Comparison of ENCODE assay signal across 8 cellular contexts in genomic region chr15:90300988-90301715, GRCh38. TPM values are rescaled to one million over a fixed set of nuclear protein-coding genes. Genes with fewer than 3 reads are reported as not detected.
A peak's percentile ranks its signal among the peaks of the same experiment; 100 is the strongest.
DNase-seq lines count a peak whose midpoint lies in the region; ATAC-seq and TF ChIP-seq lines count a peak whose summit lies in the region.

No MANE protein-coding gene starts in this region.

- H3K27me3 Mint-ChIP-seq in progenitor cell of endocrine pancreas = no peaks in the 10 kb centered on the region

- no peak overlapping the region for H3K4me3 Mint-ChIP-seq in progenitor cell of endocrine pancreas (ENCODE audit: low read depth)

- H3K9me3 Mint-ChIP-seq in progenitor cell of endocrine pancreas (ENCODE audit: low read depth) = no peaks in the 10 kb centered on the region

- H3F3A ChIP-seq in OCI-LY1 (ENCODE audit: insufficient read depth, low read length) = no peaks in the 10 kb centered on the region

- peaks cover 9% of the 10 kb centered on the region for H3K4me1 ChIP-seq in OCI-LY1 (ENCODE audit: insufficient read depth, low read length, severe bottlenecking)
- H3K4me1 ChIP-seq in foreskin keratinocyte = no peaks in the 10 kb centered on the region

- peak; percentile 73 for ATAC-seq in foreskin keratinocyte
- no peak for ATAC-seq in GM18873 (IDR thresholded peaks at IDR 0.05; ENCODE audit: low FRiP score, unreplicated experiment)

- H3K9me2 ChIP-seq in OCI-LY1 (ENCODE audit: low read depth, low read length) = no peaks in the 10 kb centered on the region

- TF ChIP-seq CTCF in OCI-LY1 (IDR thresholded peaks at IDR 0.05; ENCODE audit: low read length) (peak; percentile 99), foreskin keratinocyte (conservative IDR thresholded peaks at IDR 0.05) (peak; percentile 80), progenitor cell of endocrine pancreas (IDR thresholded peaks at IDR 0.05; ENCODE audit: unreplicated experiment) (peak; percentile 80)

- H3K27me3 ChIP-seq in OCI-LY1 (ENCODE audit: insufficient read depth, low read length) = no peaks in the 10 kb centered on the region
- H3K27me3 ChIP-seq in foreskin keratinocyte = no peaks in the 10 kb centered on the region

- peak overlapping the region; percentile 77 for H3K4me2 ChIP-seq in OCI-LY1 (ENCODE audit: low read length)

- peak; percentile 62 to 71 for DNase-seq in SHP77 (lab: John Stamatoyannopoulos, UW)
- DNase-seq in SHP77 treated with DMSO at 0.1 percent for 48 hours (lab: John Stamatoyannopoulos, UW) = no peak
- DNase-seq in activated T-helper 1 cell treated with Interleukin-2 at 50 U/mL for 16 hours (ENCODE audit: low read depth) = peak; percentile 32
- DNase-seq in foreskin keratinocyte = peak in 1 of 2 donors; percentile 29
- peak; percentile 56 for DNase-seq in progenitor cell of endocrine pancreas (ENCODE audit: low spot score, unreplicated experiment)
- no peak for DNase-seq in DMS153 treated with DMSO at 0.1 percent for 48 hours (lab: John Stamatoyannopoulos, UW; ENCODE audit: unreplicated experiment)

- no peak overlapping the region for H3K27ac ChIP-seq in OCI-LY1 (ENCODE audit: low read depth, low read length, poor library complexity, severe bottlenecking)
- no peak overlapping the region for H3K27ac ChIP-seq in foreskin keratinocyte

- H3K27ac Mint-ChIP-seq in progenitor cell of endocrine pancreas = no peak overlapping the region

- H4K20me1 ChIP-seq in OCI-LY1 (ENCODE audit: insufficient read depth, low read length) = no peaks in the 10 kb centered on the region

- H3K9me3 ChIP-seq in OCI-LY1 (ENCODE audit: low read length) = no peaks in the 10 kb centered on the region

- peak overlapping the region; percentile 56 for H3K4me3 ChIP-seq in OCI-LY1 (ENCODE audit: low read depth, low read length, poor library complexity, severe bottlenecking)

- no peaks in the 10 kb centered on the region for H3K36me3 ChIP-seq in OCI-LY1 (ENCODE audit: insufficient read depth, low read length)

- no peaks in the 10 kb centered on the region for H3K79me2 ChIP-seq in OCI-LY1 (ENCODE audit: insufficient read depth, low read length)

- peaks cover under 1% of the 10 kb centered on the region for H3K4me1 Mint-ChIP-seq in progenitor cell of endocrine pancreas (ENCODE audit: low read depth)

- no peaks in the 10 kb centered on the region for H3K36me3 Mint-ChIP-seq in progenitor cell of endocrine pancreas (ENCODE audit: insufficient read depth)

- peak overlapping the region; percentile 97 for H2AFZ ChIP-seq in OCI-LY1 (ENCODE audit: low read length)

- peak overlapping the region; percentile 50 for H3K9ac ChIP-seq in OCI-LY1 (ENCODE audit: low read length)

RNA-seq across cellular contexts. Expression of gene NGRN, which starts 35.7 kb away (rescaled TPM):
- total RNA-seq in foreskin keratinocyte (48.6 and 52.0 TPM in 2 replicates), progenitor cell of endocrine pancreas (110 and 121 TPM in 2 replicates)
- polyA plus RNA-seq in foreskin keratinocyte = 45.4 and 51.5 TPM in 2 replicates

RNA-seq across cellular contexts. Expression of gene ZNF774, which starts 50.9 kb away (rescaled TPM):
- total RNA-seq in foreskin keratinocyte (1.9 and 2.2 TPM in 2 replicates), progenitor cell of endocrine pancreas (9.5 and 13.8 TPM in 2 replicates)
- polyA plus RNA-seq in foreskin keratinocyte = 0.81 and 1.1 TPM in 2 replicates

RNA-seq across cellular contexts. Expression of gene TTLL13, which starts 51.8 kb away (rescaled TPM):
- 0.07 TPM in 1 of 2 replicates, not detected in the other for total RNA-seq in foreskin keratinocyte
- polyA plus RNA-seq in foreskin keratinocyte = not detected in 2 replicates
- 0.69 TPM in 1 of 2 replicates, not detected in the other for total RNA-seq in progenitor cell of endocrine pancreas

Comparison
In these comparisons a context has a peak if more than half of its experiments do, and no peak if none do; other contexts are left out.
1. DNase-seq: peak in SHP77 (2 of 2), activated T-helper 1 cell treated with Interleukin-2 at 50 U/mL for 16 hours (single experiment) and progenitor cell of endocrine pancreas (single experiment); none in SHP77 treated with DMSO at 0.1 percent for 48 hours (single experiment) and DMS153 treated with DMSO at 0.1 percent for 48 hours (single experiment).
2. Peak in every context shown above with its lines, with median percentiles within 50 percentile points of each other: CTCF ChIP-seq.